1 cellular context compared by ENCODE assay signal in genomic region chr20:35344354-35344837, GRCh38.
A peak's percentile ranks its signal among the peaks of the same experiment; 100 is the strongest.
TF ChIP-seq lines count a peak whose summit lies in the region.

No MANE protein-coding gene starts in this region.

TF ChIP-seq in K562, 482 proteins besides CTCF, POLR2A, EP300 and RAD21 (continued from another document and continues in another):
- TF ChIP-seq CHD7 (IDR thresholded peaks at IDR 0.05; ENCODE audit: low read depth, low read length) (no peak), POLR2B (IDR thresholded peaks at IDR 0.05; ENCODE audit: low read depth, partially characterized antibody) (no peak), BHLHE40 (IDR thresholded peaks at IDR 0.05; ENCODE audit: low read length) (0 out of 2 replicates have a peak, but pooled peaks have one; percentile 17), ZNF347 (CRISPR knock-in tag; IDR thresholded peaks at IDR 0.05; ENCODE audit: low read depth) (no peak), ZNF3 (CRISPR knock-in tag; IDR thresholded peaks at IDR 0.05) (no peak), SMARCB1 (IDR thresholded peaks at IDR 0.05; ENCODE audit: insufficient read length, low read depth) (no peak), RFX5 (IDR thresholded peaks at IDR 0.05; ENCODE audit: low read depth, low read length) (no peak), THRA (IDR thresholded peaks at IDR 0.05) (no peak), ZSCAN29 (IDR thresholded peaks at IDR 0.05) (no peak), MEIS2 (IDR thresholded peaks at IDR 0.05; ENCODE audit: partially characterized antibody) (peak; percentile 62), NUFIP1 (IDR thresholded peaks at IDR 0.05; ENCODE audit: partially characterized antibody) (no peak), SMARCA4 (IDR thresholded peaks at IDR 0.05) (peak; percentile 28; the same call in 1 of the 2 replicates), NR3C1 (CRISPR knock-in tag; IDR thresholded peaks at IDR 0.05) (no peak), TEAD1 (CRISPR knock-in tag; IDR thresholded peaks at IDR 0.05) (no peak), PHTF2 (CRISPR knock-in tag; IDR thresholded peaks at IDR 0.05) (no peak), BRF1 (IDR thresholded peaks at IDR 0.05; ENCODE audit: borderline replicate concordance, extremely low read depth, insufficient read length) (no peak), EHMT2 (IDR thresholded peaks at IDR 0.05) (peak; percentile 79; the same call in 1 of the 2 replicates), UBTF (IDR thresholded peaks at IDR 0.05; ENCODE audit: borderline replicate concordance in 1 of 2, low read depth in 2 of 2, low read length in 2 of 2) (no peak), RBM15 (IDR thresholded peaks at IDR 0.05; ENCODE audit: insufficient read depth, low read length) (no peak), CBX3 (IDR thresholded peaks at IDR 0.05; ENCODE audit: borderline replicate concordance in 1 of 2, low read length in 2 of 2) (peak in 1 of 2 experiments; percentile 51; a peak in 1 of 3 replicates), HOMEZ (CRISPR knock-in tag; IDR thresholded peaks at IDR 0.05) (no peak), ILK (tag; IDR thresholded peaks at IDR 0.05; ENCODE audit: borderline replicate concordance, low read depth) (no peak), ZNF174 (CRISPR knock-in tag; IDR thresholded peaks at IDR 0.05) (no peak), NCOA2 (IDR thresholded peaks at IDR 0.05; ENCODE audit: partially characterized antibody in 2 of 2) (no peak), MTA2 (IDR thresholded peaks at IDR 0.05; ENCODE audit: low read depth) (no peak), MCM5 (IDR thresholded peaks at IDR 0.05; ENCODE audit: low read depth) (no peak), ZNF282 (CRISPR knock-in tag; IDR thresholded peaks at IDR 0.05) (no peak), ZNF699 (CRISPR knock-in tag; IDR thresholded peaks at IDR 0.05; ENCODE audit: insufficient replicate concordance) (no peak), CEBPG (CRISPR knock-in tag; IDR thresholded peaks at IDR 0.05) (peak; percentile 77), CEBPG (tag; conservative IDR thresholded peaks at IDR 0.05 in 1 of 2, IDR thresholded peaks at IDR 0.05 in 1 of 2) (peak; percentile 71 to 88), FOXP1 (CRISPR knock-in tag; IDR thresholded peaks at IDR 0.05) (no peak)
- TF ChIP-seq, protein P1, sequence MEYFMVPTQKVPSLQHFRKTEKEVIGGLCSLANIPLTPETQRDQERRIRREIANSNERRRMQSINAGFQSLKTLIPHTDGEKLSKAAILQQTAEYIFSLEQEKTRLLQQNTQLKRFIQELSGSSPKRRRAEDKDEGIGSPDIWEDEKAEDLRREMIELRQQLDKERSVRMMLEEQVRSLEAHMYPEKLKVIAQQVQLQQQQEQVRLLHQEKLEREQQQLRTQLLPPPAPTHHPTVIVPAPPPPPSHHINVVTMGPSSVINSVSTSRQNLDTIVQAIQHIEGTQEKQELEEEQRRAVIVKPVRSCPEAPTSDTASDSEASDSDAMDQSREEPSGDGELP (CRISPR knock-in tag; IDR thresholded peaks at IDR 0.05; ENCODE audit: borderline replicate concordance): peak; percentile 86
- TF ChIP-seq, protein P2, sequence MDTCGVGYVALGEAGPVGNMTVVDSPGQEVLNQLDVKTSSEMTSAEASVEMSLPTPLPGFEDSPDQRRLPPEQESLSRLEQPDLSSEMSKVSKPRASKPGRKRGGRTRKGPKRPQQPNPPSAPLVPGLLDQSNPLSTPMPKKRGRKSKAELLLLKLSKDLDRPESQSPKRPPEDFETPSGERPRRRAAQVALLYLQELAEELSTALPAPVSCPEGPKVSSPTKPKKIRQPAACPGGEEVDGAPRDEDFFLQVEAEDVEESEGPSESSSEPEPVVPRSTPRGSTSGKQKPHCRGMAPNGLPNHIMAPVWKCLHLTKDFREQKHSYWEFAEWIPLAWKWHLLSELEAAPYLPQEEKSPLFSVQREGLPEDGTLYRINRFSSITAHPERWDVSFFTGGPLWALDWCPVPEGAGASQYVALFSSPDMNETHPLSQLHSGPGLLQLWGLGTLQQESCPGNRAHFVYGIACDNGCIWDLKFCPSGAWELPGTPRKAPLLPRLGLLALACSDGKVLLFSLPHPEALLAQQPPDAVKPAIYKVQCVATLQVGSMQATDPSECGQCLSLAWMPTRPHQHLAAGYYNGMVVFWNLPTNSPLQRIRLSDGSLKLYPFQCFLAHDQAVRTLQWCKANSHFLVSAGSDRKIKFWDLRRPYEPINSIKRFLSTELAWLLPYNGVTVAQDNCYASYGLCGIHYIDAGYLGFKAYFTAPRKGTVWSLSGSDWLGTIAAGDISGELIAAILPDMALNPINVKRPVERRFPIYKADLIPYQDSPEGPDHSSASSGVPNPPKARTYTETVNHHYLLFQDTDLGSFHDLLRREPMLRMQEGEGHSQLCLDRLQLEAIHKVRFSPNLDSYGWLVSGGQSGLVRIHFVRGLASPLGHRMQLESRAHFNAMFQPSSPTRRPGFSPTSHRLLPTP (IDR thresholded peaks at IDR 0.05; ENCODE audit: borderline replicate concordance, extremely low read depth, insufficient read length): no peak
- TF ChIP-seq, protein P3, sequence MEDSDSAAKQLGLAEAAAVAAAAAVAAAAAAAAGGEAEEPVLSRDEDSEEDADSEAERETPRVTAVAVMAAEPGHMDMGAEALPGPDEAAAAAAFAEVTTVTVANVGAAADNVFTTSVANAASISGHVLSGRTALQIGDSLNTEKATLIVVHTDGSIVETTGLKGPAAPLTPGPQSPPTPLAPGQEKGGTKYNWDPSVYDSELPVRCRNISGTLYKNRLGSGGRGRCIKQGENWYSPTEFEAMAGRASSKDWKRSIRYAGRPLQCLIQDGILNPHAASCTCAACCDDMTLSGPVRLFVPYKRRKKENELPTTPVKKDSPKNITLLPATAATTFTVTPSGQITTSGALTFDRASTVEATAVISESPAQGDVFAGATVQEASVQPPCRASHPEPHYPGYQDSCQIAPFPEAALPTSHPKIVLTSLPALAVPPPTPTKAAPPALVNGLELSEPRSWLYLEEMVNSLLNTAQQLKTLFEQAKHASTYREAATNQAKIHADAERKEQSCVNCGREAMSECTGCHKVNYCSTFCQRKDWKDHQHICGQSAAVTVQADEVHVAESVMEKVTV (CRISPR knock-in tag; IDR thresholded peaks at IDR 0.05): no peak
- TF ChIP-seq, protein P4, sequence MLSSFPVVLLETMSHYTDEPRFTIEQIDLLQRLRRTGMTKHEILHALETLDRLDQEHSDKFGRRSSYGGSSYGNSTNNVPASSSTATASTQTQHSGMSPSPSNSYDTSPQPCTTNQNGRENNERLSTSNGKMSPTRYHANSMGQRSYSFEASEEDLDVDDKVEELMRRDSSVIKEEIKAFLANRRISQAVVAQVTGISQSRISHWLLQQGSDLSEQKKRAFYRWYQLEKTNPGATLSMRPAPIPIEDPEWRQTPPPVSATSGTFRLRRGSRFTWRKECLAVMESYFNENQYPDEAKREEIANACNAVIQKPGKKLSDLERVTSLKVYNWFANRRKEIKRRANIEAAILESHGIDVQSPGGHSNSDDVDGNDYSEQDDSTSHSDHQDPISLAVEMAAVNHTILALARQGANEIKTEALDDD (IDR thresholded peaks at IDR 0.05): peak; percentile 86
